ENCODE assay signal across 14 cellular contexts in the genomic region with DNA sequence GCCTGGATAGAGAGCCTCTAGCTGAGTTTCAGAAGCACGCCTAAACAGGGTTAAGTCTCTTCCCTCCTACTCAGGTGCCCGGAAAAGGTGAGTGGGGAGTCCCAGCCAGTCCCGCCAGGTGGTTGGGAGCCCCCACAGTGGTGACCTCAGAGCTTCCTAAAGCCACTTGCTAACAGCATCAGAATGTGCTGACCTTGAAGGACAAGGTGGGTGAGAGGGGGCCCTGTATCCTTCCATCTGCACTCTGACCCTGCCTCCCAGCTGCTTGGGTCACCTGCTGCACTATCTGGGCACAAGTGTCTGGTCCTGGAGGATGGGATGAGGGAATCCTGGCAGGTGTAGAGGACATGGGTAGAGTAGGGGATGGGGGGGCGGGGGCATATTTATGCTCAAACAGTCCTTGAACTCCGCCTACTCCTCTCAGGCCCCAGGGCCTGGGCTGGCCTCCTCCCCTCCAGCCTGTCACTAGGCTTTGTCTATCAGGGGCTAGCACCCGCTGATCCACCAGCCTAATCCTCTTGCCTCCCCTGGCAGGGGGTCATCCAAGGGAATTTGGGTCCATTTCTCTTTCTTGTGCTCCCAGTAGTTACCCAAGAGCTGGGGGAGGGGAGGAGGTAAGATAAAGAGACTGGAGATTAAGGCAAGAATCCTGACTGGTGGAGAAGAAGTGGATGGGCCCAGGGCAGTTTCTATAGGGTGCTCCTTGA. TPM values are rescaled to one million over a fixed set of nuclear protein-coding genes. Genes with fewer than 3 reads are reported as not detected.
DNase-seq lines count a peak whose midpoint lies in the region; ATAC-seq and TF ChIP-seq lines count a peak whose summit lies in the region.
"Had no signal": no experiment of that assay in that cellular context is flagged by ENCODE, and none has a peak within 500 bp of the region (broad histone marks: within the 10 kb centered on the region; RNA-seq: fewer than 3 reads in every experiment).

No MANE protein-coding gene starts in this region.

- H2BK20ac ChIP-seq in H9 (ENCODE audit: low read depth, low read length, poor library complexity, severe bottlenecking), result no peak overlapping the region

- H3K4me2 ChIP-seq in H9 (ENCODE audit: insufficient read depth, insufficient read length, low read length), result no peak overlapping the region
- peak overlapping the region; percentile 81 for H3K4me2 ChIP-seq in neural progenitor cell

- H4K91ac ChIP-seq in H9 (ENCODE audit: insufficient read length, low read depth, low read length), result no peak overlapping the region

- no peaks in the 10 kb centered on the region for H4K20me1 ChIP-seq in H9 (ENCODE audit: control insufficient read depth, insufficient read depth, insufficient read length)
- peaks cover 6% of the 10 kb centered on the region for H4K20me1 ChIP-seq in neural progenitor cell (ENCODE audit: low read depth)

- intact Hi-C loops in sciatic nerve (cut with DNase I), result no loop called here

- H3K27ac Mint-ChIP-seq in H9, result peak overlapping the region in 2 of 3 experiments; percentile 87 to 94; a peak in 5 of 7 replicates
- H3K27ac Mint-ChIP-seq in WTC11, result no peak overlapping the region
- H3K27ac Mint-ChIP-seq in neural progenitor cell, result peak overlapping the region; percentile 74
- H3K27ac Mint-ChIP-seq in chondrocyte (ENCODE audit: unreplicated experiment), result no peak overlapping the region

- no peak overlapping the region for H3K4ac ChIP-seq in H9 (ENCODE audit: low read depth, low read length)

- H3K9me3 Mint-ChIP-seq in H9 (no peaks in the 10 kb centered on the region; a peak in 1 of 5 replicates), WTC11 (no peaks in the 10 kb centered on the region), neural progenitor cell (no peaks in the 10 kb centered on the region), chondrocyte (ENCODE audit: low read depth) (no peaks in the 10 kb centered on the region)
- H3K9me3 Mint-ChIP-seq: CD4-positive, alpha-beta memory T cell had no signal

- no peak overlapping the region for H2BK120ac ChIP-seq in H9 (ENCODE audit: low read depth, low read length, poor library complexity, severe bottlenecking)

- H3K23ac ChIP-seq in H9 (ENCODE audit: insufficient read length, low read depth, low read length), result no peak overlapping the region

- H3K36me3 Mint-ChIP-seq in H9 (ENCODE audit: insufficient read depth in 1 of 3, low read depth in 3 of 3) (peaks cover 0 to 3% (median 0%) of the 10 kb centered on the region in 3 experiments; a peak in 1 of 7 replicates), WTC11 (no peaks in the 10 kb centered on the region), neural progenitor cell (no peaks in the 10 kb centered on the region), chondrocyte (ENCODE audit: low read depth) (no peaks in the 10 kb centered on the region)
- H3K36me3 Mint-ChIP-seq: CD4-positive, alpha-beta memory T cell had no signal

- H3K56ac ChIP-seq in H9 (ENCODE audit: insufficient read length, low read depth, low read length), result no peak overlapping the region

- H3K9ac ChIP-seq in H9 (ENCODE audit: extremely low read depth, insufficient read length, low read length) (no peak overlapping the region), neural progenitor cell (no peak overlapping the region)

- H3K27me3 ChIP-seq in H9 (ENCODE audit: insufficient read depth, low read length) (peaks cover 3% of the 10 kb centered on the region; the same call in 1 of the 2 replicates), neural progenitor cell (peaks cover 11% of the 10 kb centered on the region), BE2C (no peaks in the 10 kb centered on the region)

- no CpG with 5 or more reads among the region's 6 CpGs for WGBS in H9 (ENCODE audit: extremely low coverage, insufficient read length, low lambda C conversion rate)

- no peak overlapping the region for H4K8ac ChIP-seq in H9 (replicated peaks; ENCODE audit: insufficient read length, low read depth, low read length)

- H3K9me3 ChIP-seq in H9 (ENCODE audit: control insufficient read depth, low read depth, low read length), result no peaks in the 10 kb centered on the region
- H3K9me3 ChIP-seq in neural progenitor cell (ENCODE audit: low read depth), result no peaks in the 10 kb centered on the region
- H3K9me3 ChIP-seq in BE2C, result no peaks in the 10 kb centered on the region
- H3K9me3 ChIP-seq: left lung had no signal

- H3F3A ChIP-seq in neural progenitor cell (ENCODE audit: low read depth), result peaks cover 66% of the 10 kb centered on the region

- H3K4me3 Mint-ChIP-seq in H9, result peak overlapping the region; percentile 44 to 51; a peak in 4 of 5 replicates
- H3K4me3 Mint-ChIP-seq in WTC11, result peak overlapping the region; percentile 8; the same call in 1 of the 2 replicates
- H3K4me3 Mint-ChIP-seq in neural progenitor cell, result peak overlapping the region; percentile 43
- no peak overlapping the region for H3K4me3 Mint-ChIP-seq in chondrocyte (ENCODE audit: unreplicated experiment)

- H4K5ac ChIP-seq in H9 (ENCODE audit: insufficient read length, low read depth, low read length), result no peak overlapping the region

- H3K27ac ChIP-seq in H9 (ENCODE audit: insufficient read length, low read depth, low read length) (no peak overlapping the region), neural progenitor cell (no peak overlapping the region)
- H3K27ac ChIP-seq: left lung had no signal

- no peaks in the 10 kb centered on the region for H3K79me2 ChIP-seq in H9 (ENCODE audit: insufficient read depth, low read length)
- no peaks in the 10 kb centered on the region for H3K79me2 ChIP-seq in neural progenitor cell (ENCODE audit: low read depth)

- no peak overlapping the region for H2BK12ac ChIP-seq in H9 (ENCODE audit: insufficient read length, low read depth, low read length)

- H2AFZ ChIP-seq in H9 (ENCODE audit: low read length) (no peak overlapping the region), neural progenitor cell (replicated peaks) (no peak overlapping the region)

- DNase-seq in H9 (no peak), WTC11 (ENCODE audit: low spot score) (no peak), neural progenitor cell (ENCODE audit: low spot score) (peak; percentile 86), BE2C (no peak), sciatic nerve (ENCODE audit: low spot score) (no peak), chondrocyte (ENCODE audit: low spot score) (no peak)
- DNase-seq: CD4-positive, alpha-beta memory T cell; NCI-H446; nucleus accumbens; stimulated activated CD4-positive, alpha-beta T cell treated with anti-CD3 and anti-CD28 coated beads, Interleukin-4, amount 100 ng/mL, for 4 hours had no signal

- no peak overlapping the region for H3T11ph ChIP-seq in H9 (ENCODE audit: low read length)

- peak overlapping the region; percentile 33 for H3K4me3 ChIP-seq in neural progenitor cell
- no peak overlapping the region for H3K4me3 ChIP-seq in BE2C (ENCODE audit: low read depth, low read length)
- H3K4me3 ChIP-seq: left lung had no signal

- CTCF ChIA-PET in WTC11 (lab: Charles Lee), result interaction anchor here (0.5 to 12.9 kb wide), 8 partner anchors 12 to 342 kb away, joined by 3 to 262 read pairs (median 54); partner anchors contain the start of genes C1QTNF5 and MFRP

- POLR2A ChIA-PET in WTC11 (lab: Charles Lee), result interaction anchor here (0.5 to 1.2 kb wide), 4 partner anchors 39 to 710 kb away, joined by 3 read pairs; partner anchors contain the start of gene THY1

- peaks cover 15% of the 10 kb centered on the region for H3K23me2 ChIP-seq in H9 (ENCODE audit: insufficient read length, low read depth, low read length, poor library complexity, severe bottlenecking)

- H2BK5ac ChIP-seq in H9 (ENCODE audit: insufficient read length, low read length), result no peak overlapping the region

- no peak for TF ChIP-seq CTCF in H9 (conservative IDR thresholded peaks at IDR 0.05)
- TF ChIP-seq CTCF in WTC11 (IDR thresholded peaks at IDR 0.05), result no peak
- no peak for TF ChIP-seq CTCF in neural progenitor cell (IDR thresholded peaks at IDR 0.05)
- TF ChIP-seq CTCF in BE2C (IDR thresholded peaks at IDR 0.05; ENCODE audit: low read depth, low read length), result no peak
- TF ChIP-seq CTCF in chondrocyte (IDR thresholded peaks at IDR 0.05), result no peak

- H3K4me1 ChIP-seq in H9 (ENCODE audit: insufficient read depth, low read length), result peaks cover 3% of the 10 kb centered on the region; the same call in 1 of the 2 replicates
- peaks cover 71% of the 10 kb centered on the region for H3K4me1 ChIP-seq in neural progenitor cell
- peaks cover 35% of the 10 kb centered on the region for H3K4me1 ChIP-seq in BE2C

- H3K18ac ChIP-seq in H9 (ENCODE audit: insufficient read length, low read depth, low read length), result no peak overlapping the region

- H3K4me1 Mint-ChIP-seq in H9, result peaks cover 60 to 70% of the 10 kb centered on the region in 2 experiments
- peaks cover 67% of the 10 kb centered on the region for H3K4me1 Mint-ChIP-seq in WTC11
- peaks cover 50% of the 10 kb centered on the region for H3K4me1 Mint-ChIP-seq in neural progenitor cell
- peaks cover 11% of the 10 kb centered on the region for H3K4me1 Mint-ChIP-seq in chondrocyte (ENCODE audit: low read depth)

- no peaks in the 10 kb centered on the region for H3K79me1 ChIP-seq in H9 (ENCODE audit: insufficient read depth, low read depth, low read length, poor library complexity, severe bottlenecking)

- H3K27me3 Mint-ChIP-seq in H9 (ENCODE audit: low read depth) (peaks cover 15% of the 10 kb centered on the region), WTC11 (ENCODE audit: low read depth) (peaks cover 20% of the 10 kb centered on the region), neural progenitor cell (ENCODE audit: insufficient read depth, low read depth) (peaks cover 6% of the 10 kb centered on the region), chondrocyte (ENCODE audit: low read depth) (peaks cover 2% of the 10 kb centered on the region)

- H2AK5ac ChIP-seq in H9 (ENCODE audit: insufficient read length, low read length), result no peak overlapping the region

- ATAC-seq in WTC11, result no peak
- no peak for ATAC-seq in sciatic nerve
- ATAC-seq: left lung had no signal

- H3K36me3 ChIP-seq in neural progenitor cell, result no peaks in the 10 kb centered on the region
- no peaks in the 10 kb centered on the region for H3K36me3 ChIP-seq in BE2C
- H3K36me3 ChIP-seq: left lung had no signal

- H2BK15ac ChIP-seq in H9 (ENCODE audit: low read depth, low read length), result no peak overlapping the region

- H3K14ac ChIP-seq in H9 (ENCODE audit: insufficient read depth, low read length), result no peak overlapping the region

RNA-seq across cellular contexts. Expression of gene USP2, which starts 3.4 kb away (rescaled TPM):
- total RNA-seq in H9 (2021) (5.7 and 7.6 TPM in 2 replicates), WTC11 (2021) (7.3 to 8.2 TPM (median 8.0 TPM) in 3 replicates), neural progenitor cell (ENCODE audit: low replicate concordance) (2.1 and 2.6 TPM in 2 replicates), sciatic nerve (13.7 TPM), chondrocyte (2.1 to 4.1 TPM (median 3.6 TPM) in 3 replicates)
- polyA plus RNA-seq in BE2C (2012; ENCODE audit: insufficient read depth, insufficient read length, low read depth), result 4.6 TPM

RNA-seq across cellular contexts. Expression of gene MFRP, which starts 31.6 kb away (rescaled TPM):
- total RNA-seq in H9 (2021), result not detected in 2 replicates
- not detected in 3 replicates for total RNA-seq in WTC11 (2021)
- total RNA-seq in neural progenitor cell (ENCODE audit: low replicate concordance), result not detected in 2 replicates
- not detected for polyA plus RNA-seq in BE2C (2012; ENCODE audit: insufficient read depth, insufficient read length, low read depth)
- total RNA-seq in sciatic nerve, result not detected
- total RNA-seq in chondrocyte, result not detected in 3 replicates
- total RNA-seq: bronchial epithelial cell; CD4-positive, alpha-beta memory T cell; left lung; LHCN-M2; subcutaneous adipose tissue had no signal
- polyA plus RNA-seq: CD4-positive, alpha-beta memory T cell had no signal

RNA-seq across cellular contexts. Expression of gene C1QTNF5, which starts 37.4 kb away (rescaled TPM):
- total RNA-seq in H9 (2021) (0.33 and 0.59 TPM in 2 replicates), WTC11 (2021) (2.0 to 3.0 TPM (median 2.2 TPM) in 3 replicates), neural progenitor cell (ENCODE audit: low replicate concordance) (0.90 and 3.4 TPM in 2 replicates), sciatic nerve (27.7 TPM), chondrocyte (16.2 to 67.2 TPM (median 67.1 TPM) in 3 replicates)
- polyA plus RNA-seq in BE2C (2012; ENCODE audit: insufficient read depth, insufficient read length, low read depth), result 1.1 TPM
- total RNA-seq: CD4-positive, alpha-beta memory T cell had no signal
- polyA plus RNA-seq: CD4-positive, alpha-beta memory T cell had no signal

RNA-seq across cellular contexts. Expression of gene RNF26, which starts 43.8 kb away (rescaled TPM):
- 56.2 and 57.6 TPM in 2 replicates for total RNA-seq in H9 (2021)
- total RNA-seq in WTC11 (2021), result 90.0 to 91.1 TPM (median 90.6 TPM) in 3 replicates
- 17.1 and 48.2 TPM in 2 replicates for total RNA-seq in neural progenitor cell (ENCODE audit: low replicate concordance)
- polyA plus RNA-seq in BE2C (2012; ENCODE audit: insufficient read depth, insufficient read length, low read depth), result 48.0 TPM
- total RNA-seq in sciatic nerve, result 17.4 TPM
- total RNA-seq in chondrocyte, result 22.8 to 26.0 TPM (median 24.3 TPM) in 3 replicates

RNA-seq across cellular contexts. Expression of gene THY1, which starts 44.9 kb away (rescaled TPM):
- 176 and 184 TPM in 2 replicates for total RNA-seq in H9 (2021)
- total RNA-seq in WTC11 (2021), result 325 to 376 TPM (median 365 TPM) in 3 replicates
- total RNA-seq in neural progenitor cell (ENCODE audit: low replicate concordance), result 49.2 and 93.9 TPM in 2 replicates
- polyA plus RNA-seq in BE2C (2012; ENCODE audit: insufficient read depth, insufficient read length, low read depth), result 1,337 TPM
- total RNA-seq in sciatic nerve, result 3.8 TPM
- total RNA-seq in chondrocyte, result 198 to 219 TPM (median 215 TPM) in 3 replicates
- total RNA-seq: CD4-positive, alpha-beta memory T cell had no signal
- polyA plus RNA-seq: CD4-positive, alpha-beta memory T cell had no signal

Comparison
In these comparisons a context has a peak if more than half of its experiments do, and no peak if none do; other contexts are left out.
1. H3K27ac Mint-ChIP-seq: peak in H9 (2 of 3) and neural progenitor cell (single experiment); none in WTC11 (single experiment) and chondrocyte (single experiment).